ENCODE assay signal across 8 cellular contexts in genomic region chr3:11096266-11097135, GRCh38. TPM values are rescaled to one million over a fixed set of nuclear protein-coding genes. Genes with fewer than 3 reads are reported as not detected.
DNase-seq lines count a peak whose midpoint lies in the region; ATAC-seq, FAIRE-seq and TF ChIP-seq lines count a peak whose summit lies in the region.

No MANE protein-coding gene starts in this region.

- H3K9me3 ChIP-seq in AG04450 (ENCODE audit: control insufficient read depth, insufficient read depth, low read length) (peaks cover 3% of the 10 kb centered on the region; the same call in 1 of the 2 replicates), K562 (replicated peaks; ENCODE audit: control insufficient read depth, insufficient read depth, low read depth, low read length) (no peaks in the 10 kb centered on the region)

- H3K4me3 Mint-ChIP-seq in T-helper 2 cell treated with Interferon-gamma antibody and Interleukin-4, amounts not matched to agents 5 μg/mL and 100 μg/mL, for 36 hours, result peak overlapping the region; percentile 29

- no peak for TF ChIP-seq POLR2A in K562 (conservative IDR thresholded peaks at IDR 0.05)

- H3K36me3 Mint-ChIP-seq in T-helper 2 cell treated with Interferon-gamma antibody and Interleukin-4, amounts not matched to agents 5 μg/mL and 100 μg/mL, for 36 hours (ENCODE audit: low read depth), result no peaks in the 10 kb centered on the region

- H3K27me3 ChIP-seq in AG04450 (ENCODE audit: control insufficient read depth, insufficient read depth, low read length), result no peaks in the 10 kb centered on the region
- H3K27me3 ChIP-seq in K562 (ENCODE audit: control insufficient read depth in 2 of 2, insufficient read depth in 2 of 2, low read length in 2 of 2), result peaks cover 5 to 44% of the 10 kb centered on the region in 2 experiments; a peak in 4 of 5 replicates

- H3K4me1 Mint-ChIP-seq in T-helper 2 cell treated with Interferon-gamma antibody and Interleukin-4, amounts not matched to agents 5 μg/mL and 100 μg/mL, for 36 hours (ENCODE audit: low read depth), result peaks cover 4% of the 10 kb centered on the region

- H3K9me3 Mint-ChIP-seq in T-helper 2 cell treated with Interferon-gamma antibody and Interleukin-4, amounts not matched to agents 5 μg/mL and 100 μg/mL, for 36 hours, result no peaks in the 10 kb centered on the region

- no peak for TF ChIP-seq EP300 in K562 (IDR thresholded peaks at IDR 0.05; ENCODE audit: low read length)

- no TSS peak for BruUV-seq in K562 (replicated peaks; lab: Mats Ljungman, UMichigan)

- FAIRE-seq in K562 (lab: Jason Lieb, UNC), result peak; percentile 51

- POLR2A ChIA-PET in AG04450 (lab: Yijun Ruan, JAX), result interaction anchor here (0.5 to 0.9 kb wide), 3 partner anchors 40 to 1621 kb away, joined by 4 to 12 read pairs (median 5); no protein-coding TSS in a partner anchor
- POLR2A ChIA-PET in K562 (lab: Yijun Ruan, JAX), result no interaction called here

- peak overlapping the region; percentile 56 for H3K4me3 ChIP-seq in AG04450 (ENCODE audit: low read depth, low read length)
- no peak overlapping the region for H3K4me3 ChIP-seq in K562
- peak overlapping the region in 2 of 7 experiments; percentile 6 to 11 for H3K4me3 ChIP-seq in skin epidermis

- TF ChIP-seq CTCF in AG04450 (IDR thresholded peaks at IDR 0.05; ENCODE audit: low read depth, low read length) (no peak), K562 (IDR thresholded peaks at IDR 0.05 in 2 of 3, conservative IDR thresholded peaks at IDR 0.05 in 1 of 3; ENCODE audit: insufficient read depth in 2 of 3, low read depth in 1 of 3, low read length in 3 of 3) (0 out of 6 replicates have a peak, but pooled peaks of 1 of the 3 experiments have one; percentile 1)

- H2AFZ ChIP-seq in K562 (ENCODE audit: low read depth, low read length), result no peak overlapping the region; the same call in 1 of the 2 replicates

- H3K4me1 ChIP-seq in K562 (replicated peaks in 1 of 2; ENCODE audit: control insufficient read depth in 2 of 2, insufficient read depth in 2 of 2, low read length in 2 of 2), result peaks cover 11 to 13% of the 10 kb centered on the region in 2 experiments; a peak in 3 of 5 replicates

- H3K9ac ChIP-seq in K562 (ENCODE audit: insufficient read depth in 1 of 2, low read depth in 2 of 2, low read length in 2 of 2), result no peak overlapping the region

- CTCF ChIA-PET in AG04450 (lab: Charles Lee), result interaction anchor here (2.0 to 4.0 kb wide), 2 partner anchors 36 to 239 kb away, joined by 7 to 26 read pairs; no protein-coding TSS in a partner anchor
- CTCF ChIA-PET in K562 (lab: Yijun Ruan, JAX; ENCODE audit: low intra/inter-chr PET ratio), result no interaction called here

- H4K20me1 ChIP-seq in K562 (replicated peaks; ENCODE audit: control insufficient read depth, insufficient read depth, low read length), result no peaks in the 10 kb centered on the region

- no peaks in the 10 kb centered on the region for H3K9me1 ChIP-seq in K562 (ENCODE audit: control insufficient read depth, insufficient read depth, low read length)

- peak; percentile 59 for ATAC-seq in HG02798 (IDR thresholded peaks at IDR 0.05; ENCODE audit: poor library complexity, unreplicated experiment)
- peak; percentile 88 for ATAC-seq in K562
- no peak for ATAC-seq in HG03108 (IDR thresholded peaks at IDR 0.05; ENCODE audit: unreplicated experiment)

- TF ChIP-seq RAD21 in K562 (CRISPR knock-in tag; conservative IDR thresholded peaks at IDR 0.05 in 1 of 2, IDR thresholded peaks at IDR 0.05 in 1 of 2), result no peak

- H3K27me3 Mint-ChIP-seq in T-helper 2 cell treated with Interferon-gamma antibody and Interleukin-4, amounts not matched to agents 5 μg/mL and 100 μg/mL, for 36 hours (ENCODE audit: low read depth), result no peaks in the 10 kb centered on the region

- DNase-seq in AG04450 (ENCODE audit: low read depth, low spot score) (peak; percentile 69), K562 (ENCODE audit: extremely low read depth in 1 of 4, low spot score in 3 of 4) (peak; percentile 61 to 72 (median 66)), iPS-NIHi7 (ENCODE audit: extremely low spot score) (peak; percentile 83), OCI-M2 (lab: John Stamatoyannopoulos, UW; ENCODE audit: unreplicated experiment) (no peak)
- peak; percentile 73 for DNase-seq in T-helper 2 cell treated with Interferon-gamma antibody and Interleukin-4, amounts not matched to agents 5 μg/mL and 100 μg/mL, for 36 hours (ENCODE audit: low spot score)

- WGBS in K562 (ENCODE audit: insufficient coverage, low coverage, missing lambda C conversion rate), result 1% methylated on average over 21 of the region's 23 CpGs

- intact Hi-C loops in K562 (cut with micrococcal nuclease), result no loop called here

- H3K79me2 ChIP-seq in K562 (ENCODE audit: control insufficient read depth, insufficient read depth, low read length), result no peaks in the 10 kb centered on the region

- no peak overlapping the region for H3K27ac Mint-ChIP-seq in T-helper 2 cell treated with Interferon-gamma antibody and Interleukin-4, amounts not matched to agents 5 μg/mL and 100 μg/mL, for 36 hours

- in situ Hi-C loops in K562 (cut with MboI), result no loop called here

- H3K4me2 ChIP-seq in K562 (ENCODE audit: insufficient read depth, low read length), result peak overlapping the region; percentile 29; the same call in 1 of the 2 replicates

- H3K36me3 ChIP-seq in K562 (ENCODE audit: control insufficient read depth, insufficient read depth, low read length), result no peaks in the 10 kb centered on the region

- H3K27ac ChIP-seq in AG04450 (ENCODE audit: low read depth, low read length) (peak overlapping the region; percentile 96), K562 (ENCODE audit: extremely low read depth, low read depth, low read length) (no peak overlapping the region), skin epidermis (peak overlapping the region in 20 of 21 experiments; percentile 9 to 91 (median 78))

TF ChIP-seq in K562, 482 proteins besides CTCF, POLR2A, EP300 and RAD21 (continues in another document):
- peak in 1 of 2 experiments; percentile 53 for TF ChIP-seq E2F6 (IDR thresholded peaks at IDR 0.05; ENCODE audit: borderline replicate concordance in 1 of 2, extremely low read depth in 1 of 2, insufficient read depth in 1 of 2, insufficient read length in 1 of 2, low read depth in 1 of 2, low read length in 1 of 2, poor library complexity in 1 of 2, severe bottlenecking in 1 of 2)
- TF ChIP-seq KLF16 (IDR thresholded peaks at IDR 0.05), result peak; percentile 44; the same call in 1 of the 2 replicates
- TF ChIP-seq RCOR1 (IDR thresholded peaks at IDR 0.05; ENCODE audit: borderline replicate concordance in 1 of 2, low read depth in 2 of 2, low read length in 2 of 2), result peak in 1 of 2 experiments; percentile 12; a peak in 1 of 4 replicates
- peak; percentile 85 for TF ChIP-seq JUN (IDR thresholded peaks at IDR 0.05; ENCODE audit: borderline replicate concordance, low read depth, low read length)
- no peak for TF ChIP-seq JUN (CRISPR knock-in tag; IDR thresholded peaks at IDR 0.05; ENCODE audit: borderline replicate concordance)
- TF ChIP-seq CTBP1 (IDR thresholded peaks at IDR 0.05; ENCODE audit: borderline replicate concordance), result 0 out of 2 replicates have a peak, but pooled peaks have one; percentile 23
- peak; percentile 66 for TF ChIP-seq SMARCA4 (IDR thresholded peaks at IDR 0.05)
- peak; percentile 97 for TF ChIP-seq JUND (IDR thresholded peaks at IDR 0.05; ENCODE audit: borderline replicate concordance, low read depth, low read length)
- TF ChIP-seq JUND (tag; IDR thresholded peaks at IDR 0.05; ENCODE audit: borderline replicate concordance, low read depth, low read length), result peak; percentile 94; the same call in 2 of the 3 replicates
- TF ChIP-seq EGR1 (conservative IDR thresholded peaks at IDR 0.05), result peak; percentile 95
- peak; percentile 67 for TF ChIP-seq DPF2 (IDR thresholded peaks at IDR 0.05)
- TF ChIP-seq ARID1B (IDR thresholded peaks at IDR 0.05), result peak; percentile 67

RNA-seq across cellular contexts. Expression of gene HRH1, which starts 57.8 kb away (rescaled TPM):
- polyA plus RNA-seq in AG04450 (2011; rRNA removed) (24.6 and 25.4 TPM in 2 replicates), K562 (2011; rRNA removed) (0.07 TPM in 1 of 2 replicates, not detected in the other), K562 (2014; fragmentation: Illumina TruSeq; extraction: Trizol) (0.04 TPM in 1 of 2 replicates, not detected in the other), K562 (2014; fragmentation: Nextera tagmentation; extraction: Ambion mirVana) (under 1 TPM; 0.03 to 0.13 TPM), K562 (2014; rRNA removed) (0.16 TPM in 1 of 2 replicates, not detected in the other)
- polyA minus RNA-seq in AG04450 (2011; rRNA and poly(A)+ RNA removed), result 38.4 and 45.9 TPM in 2 replicates
- total RNA-seq in K562 (2011; cell fraction: chromatin; rRNA removed; ENCODE audit: low replicate concordance), result not detected in 2 replicates
- not detected in 2 replicates for total RNA-seq in K562 (2011; cell fraction: nucleolus; rRNA removed)
- total RNA-seq in K562 (2011; cell fraction: nucleoplasm; rRNA removed), result not detected in 2 replicates
- total RNA-seq in K562 (2014; rRNA removed) (0.04 and 0.05 TPM in 2 replicates), K562 (2014; rRNA removed; fragmentation: Illumina TruSeq; extraction: Trizol) (0.15 TPM in 1 of 2 replicates, not detected in the other), K562 (2015; rRNA removed; fragmentation: Illumina TruSeq; extraction: Trizol) (0.07 and 0.19 TPM in 2 replicates), K562 (2021) (0.04 TPM in 1 of 2 replicates, not detected in the other)
- polyA plus RNA-seq in K562 (2011; cell fraction: cytosol; rRNA removed), result 0.01 and 0.03 TPM in 2 replicates
- not detected in 2 replicates for polyA plus RNA-seq in K562 (2011; cell fraction: nucleus; rRNA removed)
- polyA plus RNA-seq in K562 (2012), result 0.05 and 0.25 TPM in 2 replicates
- polyA minus RNA-seq in K562 (2011; rRNA and poly(A)+ RNA removed), result 0.18 TPM in 1 of 2 replicates, not detected in the other
- not detected in 2 replicates for polyA minus RNA-seq in K562 (2011; cell fraction: cytosol; rRNA and poly(A)+ RNA removed)
- not detected in 2 replicates for polyA minus RNA-seq in K562 (2011; cell fraction: nucleus; rRNA and poly(A)+ RNA removed)

Comparison
In these comparisons a context has a peak if more than half of its experiments do, and no peak if none do; other contexts are left out.
1. RNA of gene HRH1, which starts 57.8 kb away (polyA plus RNA-seq): 24.6 to 25.4 TPM in AG04450; 0.01 to 0.25 TPM in K562; every median in the first group is over 10 times any median in the second.